ENCODE assay signal across 25 cellular contexts in the genomic region with DNA sequence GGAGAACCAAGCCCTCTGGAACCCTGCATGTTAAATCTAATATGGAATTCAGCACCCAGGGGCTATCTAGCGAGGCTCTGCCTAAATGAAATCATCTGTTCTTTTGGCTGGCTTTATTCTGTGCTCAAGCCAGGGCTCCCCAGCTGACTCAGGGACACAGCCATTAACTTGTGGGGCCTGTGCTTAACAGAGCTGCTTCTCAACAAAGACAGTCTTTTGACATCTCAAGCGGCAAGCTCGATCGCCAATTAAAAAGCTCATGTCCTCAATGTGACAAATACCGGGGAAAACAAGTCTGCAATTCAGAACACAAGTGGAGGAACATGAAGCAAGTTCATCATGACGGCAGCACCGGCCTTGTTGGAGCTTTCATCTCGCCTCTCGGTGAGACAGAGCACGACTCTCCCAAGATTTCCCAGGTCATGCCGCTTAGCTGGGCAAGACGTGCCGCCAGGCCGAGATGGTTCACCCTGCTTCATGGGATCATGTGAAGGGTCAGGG.
DNase-seq lines count a peak whose midpoint lies in the region; ATAC-seq and TF ChIP-seq lines count a peak whose summit lies in the region.
"Had no signal": no experiment of that assay in that cellular context is flagged by ENCODE, and none has a peak within 500 bp of the region (broad histone marks: within the 10 kb centered on the region; RNA-seq: fewer than 3 reads in every experiment).

No MANE protein-coding gene starts in this region.

- H3K27me3 ChIP-seq in GM23248 (replicated peaks; ENCODE audit: insufficient read depth) (no peaks in the 10 kb centered on the region), heart right ventricle (no peaks in the 10 kb centered on the region), A673 (replicated peaks; ENCODE audit: insufficient read depth, low read depth, low read length, poor library complexity) (no peaks in the 10 kb centered on the region)
- H3K27me3 ChIP-seq: upper lobe of left lung had no signal

- H3K27ac ChIP-seq in GM23248 (no peak overlapping the region), heart right ventricle (peak overlapping the region in 1 of 10 donors; percentile 19), A673 (ENCODE audit: low read depth, low read length, poor library complexity, severe bottlenecking) (no peak overlapping the region)
- H3K27ac ChIP-seq: upper lobe of left lung had no signal

- peaks cover 22% of the 10 kb centered on the region for H3K36me3 Mint-ChIP-seq in brain
- no peaks in the 10 kb centered on the region for H3K36me3 Mint-ChIP-seq in osteocyte (ENCODE audit: unreplicated experiment)
- H3K36me3 Mint-ChIP-seq: activated naive CD8-positive, alpha-beta T cell treated with anti-CD3 and anti-CD28 coated beads, Interleukin-2, amount 10 ng/mL, durations not matched to agents 7 days and 5 days; naive B cell had no signal

- no peak for TF ChIP-seq CTCF in brain (conservative IDR thresholded peaks at IDR 0.05)
- TF ChIP-seq CTCF in heart right ventricle (IDR thresholded peaks at IDR 0.05) = no peak
- TF ChIP-seq CTCF in osteocyte (IDR thresholded peaks at IDR 0.05) = no peak
- TF ChIP-seq CTCF in A673 (conservative IDR thresholded peaks at IDR 0.05; ENCODE audit: low read depth, low read length) = no peak

- H3K4me3 Mint-ChIP-seq in brain (peak overlapping the region in 1 of 5 experiments; percentile 19), osteocyte (ENCODE audit: unreplicated experiment) (no peak overlapping the region)
- H3K4me3 Mint-ChIP-seq: activated CD4-positive, alpha-beta T cell treated with anti-CD3 and anti-CD28 coated beads for 36 hours; activated naive CD8-positive, alpha-beta T cell treated with anti-CD3 and anti-CD28 coated beads, Interleukin-2, amount 10 ng/mL, durations not matched to agents 7 days and 5 days had no signal

- peaks cover 6% of the 10 kb centered on the region; the same call in 1 of the 2 replicates for H3F3A ChIP-seq in GM23248 (ENCODE audit: insufficient read depth)

- H3K79me2 ChIP-seq in GM23248 (ENCODE audit: insufficient read depth) = peaks cover 5% of the 10 kb centered on the region; the same call in 1 of the 2 replicates

- no peak overlapping the region for H2AFZ ChIP-seq in GM23248

- no peaks in the 10 kb centered on the region for H3K9me3 ChIP-seq in GM23248 (ENCODE audit: low read depth)
- H3K9me3 ChIP-seq in heart right ventricle = no peaks in the 10 kb centered on the region
- H3K9me3 ChIP-seq in A673 (ENCODE audit: low read depth, low read length, poor library complexity, severe bottlenecking) = no peaks in the 10 kb centered on the region
- H3K9me3 ChIP-seq: HAP-1, upper lobe of left lung had no signal

- DNase-seq in GM23248 (peak; percentile 20), heart right ventricle (no peak), osteocyte (ENCODE audit: extremely low spot score, unreplicated experiment) (peak; percentile 73), A673 (ENCODE audit: low spot score) (no peak), DMS 273 (lab: John Stamatoyannopoulos, UW; ENCODE audit: unreplicated experiment) (no peak), KG1 (lab: John Stamatoyannopoulos, UW) (no peak)
- DNase-seq in activated CD8-positive, alpha-beta memory T cell treated with anti-CD3 and anti-CD28 coated beads, Interleukin-2, amount 50 U/mL, for 4 hours = no peak
- DNase-seq: activated CD4-positive, alpha-beta T cell treated with anti-CD3 and anti-CD28 coated beads for 36 hours; activated CD8-positive, alpha-beta memory T cell treated with anti-CD3 and anti-CD28 coated beads for 24 hours; activated gamma-delta T cell; activated naive CD8-positive, alpha-beta T cell treated with anti-CD3 and anti-CD28 coated beads, Interleukin-2, amount 10 ng/mL, durations not matched to agents 7 days and 5 days; activated T-cell treated with anti-CD3 and anti-CD28 coated beads, Interleukin-2, amount 50 U/mL, for 1 hour; cerebellar nuclear complex; DMS53; left colon; naive B cell; NCI-H1417; NCI-H2081 treated with DMSO at 0.1 percent for 48 hours; NCI-H345; NCI-H774; T-helper 2 cell; upper lobe of left lung had no signal

- H3K9ac ChIP-seq in GM23248 = no peak overlapping the region

- intact Hi-C loops in heart right ventricle (cut with DNase I) (no loop called here), A673 (cut with micrococcal nuclease; ENCODE audit: unreplicated experiment) (no loop called here)

- H3K27ac Mint-ChIP-seq in brain (peak overlapping the region in 3 of 5 experiments; percentile 3 to 53 (median 14)), osteocyte (ENCODE audit: unreplicated experiment) (no peak overlapping the region)
- H3K27ac Mint-ChIP-seq: activated CD4-positive, alpha-beta T cell treated with anti-CD3 and anti-CD28 coated beads for 36 hours; activated naive CD8-positive, alpha-beta T cell treated with anti-CD3 and anti-CD28 coated beads, Interleukin-2, amount 10 ng/mL, durations not matched to agents 7 days and 5 days had no signal

- H3K4me2 ChIP-seq in GM23248 (ENCODE audit: unreplicated experiment) = no peak overlapping the region
- H3K4me2 ChIP-seq: smooth muscle cell had no signal

- 76 to 78% methylated on average over 14 of the region's 14 CpGs for WGBS in GM23248 (ENCODE audit: low coverage in 1 of 2, low lambda C conversion rate in 2 of 2, missing lambda C conversion rate in 2 of 2), 2 experiments
- 80 to 88% methylated on average over 14 of the region's 14 CpGs for WGBS in heart right ventricle, 2 donors

- no peaks in the 10 kb centered on the region for H3K36me3 ChIP-seq in GM23248 (ENCODE audit: low read depth)
- no peaks in the 10 kb centered on the region for H3K36me3 ChIP-seq in heart right ventricle
- no peaks in the 10 kb centered on the region for H3K36me3 ChIP-seq in A673 (ENCODE audit: insufficient read depth, low read length, poor library complexity, severe bottlenecking)
- H3K36me3 ChIP-seq: HAP-1, upper lobe of left lung had no signal

- POLR2A ChIA-PET in A673 (lab: Charles Lee; ENCODE audit: low non-redundant PET) = no interaction called here

- H3K27me3 Mint-ChIP-seq in brain = peaks cover 5% of the 10 kb centered on the region
- H3K27me3 Mint-ChIP-seq in osteocyte (ENCODE audit: unreplicated experiment) = peaks cover 4% of the 10 kb centered on the region

- ATAC-seq in heart right ventricle = peak in 7 of 8 donors; percentile 24 to 79 (median 69)
- ATAC-seq: activated CD4-positive, alpha-beta T cell treated with anti-CD3 and anti-CD28 coated beads for 36 hours; left colon had no signal

- no peak overlapping the region for H3K4me3 ChIP-seq in GM23248
- H3K4me3 ChIP-seq in heart right ventricle = no peak overlapping the region
- no peak overlapping the region for H3K4me3 ChIP-seq in A673 (ENCODE audit: low read depth, low read length, poor library complexity, severe bottlenecking)
- H3K4me3 ChIP-seq: HAP-1, smooth muscle cell, upper lobe of left lung had no signal

- no TSS peak for BruUV-seq in A673 (replicated peaks; lab: Mats Ljungman, UMichigan)

- CTCF ChIA-PET in A673 (lab: Charles Lee) = no interaction called here

- H3K9me3 Mint-ChIP-seq in brain (peaks cover 0 to 3% (median 0%) of the 10 kb centered on the region in 5 experiments), osteocyte (ENCODE audit: unreplicated experiment) (no peaks in the 10 kb centered on the region)
- H3K9me3 Mint-ChIP-seq: activated naive CD8-positive, alpha-beta T cell treated with anti-CD3 and anti-CD28 coated beads, Interleukin-2, amount 10 ng/mL, durations not matched to agents 7 days and 5 days; naive B cell had no signal

- no peaks in the 10 kb centered on the region for H3K9me2 ChIP-seq in GM23248 (ENCODE audit: insufficient read depth)

- H4K20me1 ChIP-seq in GM23248 (ENCODE audit: insufficient read depth) = no peaks in the 10 kb centered on the region

- in situ Hi-C loops in GM23248 (cut with MboI) = no loop called here

- H3K4me1 Mint-ChIP-seq in brain = peaks cover 45% of the 10 kb centered on the region
- H3K4me1 Mint-ChIP-seq in osteocyte (ENCODE audit: unreplicated experiment) = peaks cover 22% of the 10 kb centered on the region

- H3K4me1 ChIP-seq in GM23248 (ENCODE audit: insufficient read depth) (peaks cover 12% of the 10 kb centered on the region), heart right ventricle (peaks cover 0 to 36% (median 3%) of the 10 kb centered on the region in 9 donors), A673 (ENCODE audit: insufficient read depth, low read length, poor library complexity, severe bottlenecking) (peaks cover 12% of the 10 kb centered on the region)

Comparison
In these comparisons a context has a peak if more than half of its experiments do, and no peak if none do; other contexts are left out.
1. DNase-seq: peak in GM23248 (single experiment) and osteocyte (single experiment); none in heart right ventricle (0 of 2), A673 (single experiment), DMS 273 (single experiment), KG1 (single experiment) and activated CD8-positive, alpha-beta memory T cell treated with anti-CD3 and anti-CD28 coated beads, Interleukin-2, amount 50 U/mL, for 4 hours (single experiment).